1 cellular context compared by ENCODE assay signal in the genomic region with DNA sequence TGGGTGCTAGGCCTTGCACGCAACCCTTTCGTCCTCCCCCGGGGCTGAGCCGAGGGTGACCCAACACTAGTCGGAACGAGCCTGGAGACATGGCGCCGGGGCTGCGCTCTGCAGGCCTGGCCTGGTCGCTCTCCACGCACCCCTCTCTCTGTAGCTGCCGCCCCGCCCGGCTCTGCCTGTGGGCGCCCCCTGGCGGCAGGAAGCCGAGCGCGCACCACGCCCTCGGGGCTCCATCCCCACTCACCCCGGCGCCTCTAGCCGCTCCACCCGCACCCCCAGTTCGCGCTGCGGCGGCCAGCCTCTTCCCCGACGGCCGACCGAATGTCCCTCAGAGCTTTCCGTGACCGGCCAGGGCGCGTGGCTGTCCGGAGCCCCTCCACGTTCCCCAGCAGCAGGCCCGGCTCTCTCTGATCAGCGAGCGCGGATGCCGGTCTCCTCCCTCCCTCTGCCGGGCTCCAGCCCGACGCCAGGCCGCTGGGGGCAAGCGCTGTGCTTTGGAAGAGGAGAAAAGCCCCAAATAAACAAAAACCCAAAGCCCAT.
A peak's percentile ranks its signal among the peaks of the same experiment; 100 is the strongest.
TF ChIP-seq lines count a peak whose summit lies in the region.

No MANE protein-coding gene starts in this region.

TF ChIP-seq in GM12878, 131 proteins besides CTCF, POLR2A, EP300 and RAD21:
- TF ChIP-seq SUZ12 (IDR thresholded peaks at IDR 0.05; ENCODE audit: unreplicated experiment): peak; percentile 65
- no peak for TF ChIP-seq MEF2A (IDR thresholded peaks at IDR 0.05; ENCODE audit: insufficient read depth, low read depth, low read length)
- TF ChIP-seq YY1 (IDR thresholded peaks at IDR 0.05; ENCODE audit: low read depth, low read length): peak; percentile 64
- TF ChIP-seq SMC3 (IDR thresholded peaks at IDR 0.05; ENCODE audit: borderline replicate concordance, low read length): peak; percentile 70
- no peak for TF ChIP-seq BCLAF1 (IDR thresholded peaks at IDR 0.05)
- 0 out of 2 replicates have a peak, but pooled peaks have one; percentile 33 for TF ChIP-seq GATAD2B (conservative IDR thresholded peaks at IDR 0.05; ENCODE audit: low read depth)
- TF ChIP-seq EZH2 (IDR thresholded peaks at IDR 0.05; ENCODE audit: borderline replicate concordance, control insufficient read depth, low read depth, low read length): no peak
- TF ChIP-seq BACH1 (IDR thresholded peaks at IDR 0.05; ENCODE audit: borderline replicate concordance): no peak
- TF ChIP-seq IRF5 (IDR thresholded peaks at IDR 0.05; ENCODE audit: borderline replicate concordance): no peak
- TF ChIP-seq MAX (IDR thresholded peaks at IDR 0.05; ENCODE audit: low read depth, low read length): no peak
- TF ChIP-seq EED (IDR thresholded peaks at IDR 0.05; ENCODE audit: low read depth): no peak
- TF ChIP-seq SMAD1 (IDR thresholded peaks at IDR 0.05; ENCODE audit: low read depth, partially characterized antibody): no peak
- TF ChIP-seq BHLHE40 (IDR thresholded peaks at IDR 0.05; ENCODE audit: borderline replicate concordance in 1 of 2, low read depth in 2 of 2, low read length in 1 of 2): 0 out of 4 replicates have a peak, but pooled peaks of 1 of the 2 experiments have one; percentile 3
